9 cellular contexts compared by ENCODE assay signal in the genomic region with DNA sequence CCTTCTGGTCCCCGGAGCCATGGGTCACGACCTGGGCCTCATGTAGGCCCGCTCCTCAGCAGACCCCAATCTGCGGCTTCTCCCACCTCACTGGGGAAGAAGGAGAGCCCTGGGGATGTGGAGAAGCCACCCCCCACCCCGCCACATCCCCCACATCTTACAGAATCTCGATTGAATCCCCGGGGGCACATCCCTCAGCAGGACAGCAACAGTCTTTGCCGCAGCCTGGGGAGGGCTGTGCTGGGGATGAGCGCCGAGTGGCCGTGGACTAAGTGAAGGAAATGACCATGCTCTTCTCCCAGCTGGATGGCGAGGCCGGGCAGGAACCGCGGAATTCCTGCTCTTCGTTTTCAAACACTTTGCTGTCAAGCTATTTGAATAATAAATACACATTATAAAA.
A peak's percentile ranks its signal among the peaks of the same experiment; 100 is the strongest.
DNase-seq lines count a peak whose midpoint lies in the region; ATAC-seq and TF ChIP-seq lines count a peak whose summit lies in the region.
"Had no signal": no experiment of that assay in that cellular context is flagged by ENCODE, and none has a peak within 500 bp of the region (broad histone marks: within the 10 kb centered on the region; RNA-seq: fewer than 3 reads in every experiment).

No MANE protein-coding gene starts in this region.

- H3K4me1 ChIP-seq in RWPE2 (ENCODE audit: insufficient read depth, poor library complexity, severe bottlenecking) (peaks cover 10% of the 10 kb centered on the region), fibroblast of lung (ENCODE audit: control insufficient read depth, extremely low read depth, insufficient read depth, low read length) (no peaks in the 10 kb centered on the region), spleen (peaks cover 4 to 43% (median 28%) of the 10 kb centered on the region in 6 donors)

- H3K36me3 ChIP-seq in H7 (replicated peaks; ENCODE audit: control insufficient read depth, insufficient read depth, low read length) (no peaks in the 10 kb centered on the region), RWPE2 (ENCODE audit: low read depth) (no peaks in the 10 kb centered on the region), fibroblast of lung (ENCODE audit: control insufficient read depth, insufficient read depth, low read length) (peaks cover 8% of the 10 kb centered on the region), spleen (no peaks in the 10 kb centered on the region)
- H3K36me3 ChIP-seq: sigmoid colon had no signal

- H4K20me1 ChIP-seq in fibroblast of lung (ENCODE audit: control insufficient read depth, extremely low read depth, insufficient read depth, low read length): no peaks in the 10 kb centered on the region

- no peak for TF ChIP-seq POLR2A in spleen (IDR thresholded peaks at IDR 0.05)

- no peak overlapping the region for H3K4me2 ChIP-seq in fibroblast of lung (ENCODE audit: extremely low read depth, insufficient read depth, low read length)

- TF ChIP-seq CTCF in RWPE2 (IDR thresholded peaks at IDR 0.05; ENCODE audit: poor library complexity, severe bottlenecking) (no peak), fibroblast of lung (conservative IDR thresholded peaks at IDR 0.05 in 1 of 2, IDR thresholded peaks at IDR 0.05 in 1 of 2; ENCODE audit: low read depth in 1 of 2, low read length in 2 of 2) (no peak), spleen (IDR thresholded peaks at IDR 0.05 in 8 of 11, conservative IDR thresholded peaks at IDR 0.05 in 3 of 11) (no peak)

- intact Hi-C loops in spleen (cut with DNase I; ENCODE audit: low total_unique reads): no loop called here

- DNase-seq in H7 (peak; percentile 68), RWPE2 (ENCODE audit: low spot score) (peak; percentile 47), fibroblast of lung (ENCODE audit: low read depth in 2 of 2) (peak; percentile 25 to 30), spleen (peak; percentile 69), SIG-M5 treated with dmso at 0.1 percent for 504 hours (lab: John Stamatoyannopoulos, UW; ENCODE audit: unreplicated experiment) (no peak), RPMI8226 (no peak)
- DNase-seq: NCI-H1105 had no signal

- no peak overlapping the region for H2AFZ ChIP-seq in fibroblast of lung (ENCODE audit: low read length)

- 65 to 81% (median 70%) methylated on average over 15 to 16 of the region's 16 CpGs for WGBS in spleen, 5 donors

- no peaks in the 10 kb centered on the region for H3K9me3 ChIP-seq in RWPE2 (ENCODE audit: severe bottlenecking)
- no peaks in the 10 kb centered on the region for H3K9me3 ChIP-seq in fibroblast of lung (ENCODE audit: control insufficient read depth, insufficient read depth, low read depth, low read length)
- no peaks in the 10 kb centered on the region for H3K9me3 ChIP-seq in spleen
- H3K9me3 ChIP-seq: sigmoid colon had no signal

- H3K27ac ChIP-seq in RWPE2 (ENCODE audit: poor library complexity, severe bottlenecking) (peak overlapping the region; percentile 16), fibroblast of lung (ENCODE audit: insufficient read depth, low read length) (no peak overlapping the region), spleen (peak overlapping the region in 1 of 8 donors; percentile 48)
- H3K27ac ChIP-seq: sigmoid colon had no signal

- no peaks in the 10 kb centered on the region for H3K79me2 ChIP-seq in fibroblast of lung (ENCODE audit: control insufficient read depth, insufficient read depth, low read length)

- no peak for ATAC-seq in RWPE2 (ENCODE audit: low read depth)
- ATAC-seq in GM21367 (IDR thresholded peaks at IDR 0.05; ENCODE audit: unreplicated experiment): no peak

- no peaks in the 10 kb centered on the region; the same call in 1 of the 2 replicates for H3K27me3 ChIP-seq in H7 (ENCODE audit: control insufficient read depth, insufficient read depth, low read length)
- no peaks in the 10 kb centered on the region for H3K27me3 ChIP-seq in RWPE2 (ENCODE audit: insufficient read depth, poor library complexity, severe bottlenecking)
- no peaks in the 10 kb centered on the region for H3K27me3 ChIP-seq in fibroblast of lung (ENCODE audit: control insufficient read depth, insufficient read depth, low read length)
- peaks cover 0 to 82% (median 11%) of the 10 kb centered on the region in 7 donors for H3K27me3 ChIP-seq in spleen (replicated peaks in 1 of 7)

- H3K9ac ChIP-seq in fibroblast of lung (ENCODE audit: insufficient read depth, low read length): no peak overlapping the region

- no peak overlapping the region for H3K4me3 ChIP-seq in H7 (ENCODE audit: insufficient read depth, low read depth, low read length)
- H3K4me3 ChIP-seq in RWPE2 (ENCODE audit: severe bottlenecking): no peak overlapping the region
- no peak overlapping the region for H3K4me3 ChIP-seq in fibroblast of lung (replicated peaks in 1 of 4; ENCODE audit: control extremely low read depth in 1 of 4, insufficient read depth in 1 of 4, low read depth in 3 of 4, low read length in 4 of 4)
- no peak overlapping the region for H3K4me3 ChIP-seq in spleen
- H3K4me3 ChIP-seq: sigmoid colon had no signal

Comparison
In these comparisons a context has a peak if more than half of its experiments do, and no peak if none do; other contexts are left out.
1. DNase-seq: peak in H7 (single experiment), RWPE2 (single experiment), fibroblast of lung (2 of 2) and spleen (single experiment); none in SIG-M5 treated with dmso at 0.1 percent for 504 hours (single experiment) and RPMI8226 (single experiment).